8 cellular contexts compared by ENCODE assay signal in the genomic region with DNA sequence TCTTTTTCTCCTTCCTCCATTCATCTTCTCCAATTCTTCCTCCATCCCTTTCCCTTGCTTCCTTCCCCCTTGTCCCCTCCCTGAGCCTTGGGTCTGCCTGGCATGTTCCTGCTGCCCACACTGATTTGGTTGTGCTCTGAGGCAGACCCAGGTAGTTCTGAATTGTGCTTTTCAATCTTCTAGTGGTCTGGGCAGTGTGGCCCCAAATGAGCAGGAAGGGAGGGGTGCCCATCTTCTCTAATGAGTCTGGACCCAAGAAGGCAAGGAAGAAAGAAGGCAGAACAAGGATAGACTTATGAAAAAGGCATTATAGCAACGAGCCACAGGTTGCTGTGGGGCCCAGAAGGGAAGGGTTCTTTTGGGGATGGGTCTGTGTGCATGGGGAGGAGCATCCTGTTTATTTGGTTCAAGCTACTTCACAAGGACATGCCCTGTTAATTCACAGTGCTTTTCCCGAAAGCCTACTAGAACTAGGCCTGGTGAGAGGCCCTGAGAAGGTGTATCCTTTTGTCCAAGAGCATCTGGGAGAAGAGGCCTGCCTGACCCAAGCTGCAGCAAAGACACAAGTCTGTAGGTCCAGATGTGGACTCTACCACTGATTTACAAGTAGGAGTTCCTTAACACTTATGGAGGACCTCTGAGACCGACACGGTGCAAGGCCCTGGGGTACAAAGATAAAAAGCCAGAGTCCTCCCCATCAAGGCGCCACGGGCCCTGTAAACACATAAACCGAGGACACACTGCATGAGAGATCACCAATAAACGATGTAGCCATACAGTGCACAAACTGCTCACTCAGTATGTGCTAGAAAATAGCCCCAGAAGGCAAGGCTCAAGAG. TPM values are rescaled to one million over a fixed set of nuclear protein-coding genes. Genes with fewer than 3 reads are reported as not detected.
DNase-seq lines count a peak whose midpoint lies in the region; ATAC-seq and TF ChIP-seq lines count a peak whose summit lies in the region.

No MANE protein-coding gene starts in this region.

- H3K27ac ChIP-seq in DOHH2 (ENCODE audit: low read depth, low read length) = peak overlapping the region; percentile 62
- H3K27ac ChIP-seq in RWPE1 = peak overlapping the region; percentile 92
- peak overlapping the region; percentile 83 to 89 for H3K27ac ChIP-seq in esophagus (ENCODE audit: low read depth in 2 of 2, low read length in 1 of 2)
- H3K27ac ChIP-seq in trophoblast cell (ENCODE audit: low read depth, low read length) = no peak overlapping the region

- H2AK5ac ChIP-seq in trophoblast cell (ENCODE audit: low read length) = peak overlapping the region; percentile 7

- CTCF ChIA-PET in RWPE1 (lab: Yijun Ruan, JAX) = no interaction called here

- H3K18ac ChIP-seq in trophoblast cell (ENCODE audit: low read length) = no peak overlapping the region

- H3K9ac ChIP-seq in trophoblast cell (ENCODE audit: low read length) = no peak overlapping the region

- H3K9me2 ChIP-seq in DOHH2 (replicated peaks; ENCODE audit: control insufficient read depth, low read length) = no peaks in the 10 kb centered on the region

- H3K27me3 ChIP-seq in DOHH2 (ENCODE audit: control insufficient read depth, low read length) (no peaks in the 10 kb centered on the region), esophagus (ENCODE audit: control insufficient read depth in 1 of 2, insufficient read depth in 2 of 2, low read length in 2 of 2) (no peaks in the 10 kb centered on the region), trophoblast cell (ENCODE audit: insufficient read depth, low read length) (no peaks in the 10 kb centered on the region)

- H4K20me1 ChIP-seq in DOHH2 (ENCODE audit: control insufficient read depth, insufficient read depth, low read depth, low read length) = no peaks in the 10 kb centered on the region

- peaks cover 7% of the 10 kb centered on the region for H3K79me1 ChIP-seq in trophoblast cell (ENCODE audit: low read length)

- no peak overlapping the region for H2BK12ac ChIP-seq in trophoblast cell (ENCODE audit: low read length)

- H3K4me1 ChIP-seq in DOHH2 (ENCODE audit: control insufficient read depth, low read length) (peaks cover 45% of the 10 kb centered on the region), esophagus (ENCODE audit: control insufficient read depth in 2 of 2, insufficient read depth in 2 of 2, low read length in 1 of 2) (peaks cover 0 to 4% of the 10 kb centered on the region in 2 donors), trophoblast cell (ENCODE audit: control insufficient read depth in 1 of 2, insufficient read depth in 2 of 2, low read length in 2 of 2) (peaks cover 4 to 9% of the 10 kb centered on the region in 2 experiments)

- no peak overlapping the region for H3K14ac ChIP-seq in trophoblast cell (ENCODE audit: low read length)

- peaks cover 24% of the 10 kb centered on the region for H3F3A ChIP-seq in DOHH2 (ENCODE audit: control insufficient read depth, insufficient read depth)

- peaks cover 26% of the 10 kb centered on the region for H3K36me3 ChIP-seq in DOHH2 (ENCODE audit: control insufficient read depth, low read length)
- no peaks in the 10 kb centered on the region for H3K36me3 ChIP-seq in esophagus (ENCODE audit: control insufficient read depth in 2 of 2, insufficient read depth in 2 of 2, low read length in 1 of 2)
- no peaks in the 10 kb centered on the region for H3K36me3 ChIP-seq in trophoblast cell (ENCODE audit: control insufficient read depth in 1 of 2, insufficient read depth in 2 of 2, low read length in 2 of 2)

- H4K8ac ChIP-seq in trophoblast cell (ENCODE audit: low read depth, low read length) = peak overlapping the region; percentile 70

- no peak overlapping the region for H4K91ac ChIP-seq in trophoblast cell (ENCODE audit: low read depth, low read length)

- DNase-seq in RWPE1 (ENCODE audit: low spot score) (no peak), trophoblast cell (no peak), NCI-H226 (no peak), SHP77 treated with DMSO at 0.1 percent for 48 hours (lab: John Stamatoyannopoulos, UW) (no peak)

- H3K4ac ChIP-seq in trophoblast cell (ENCODE audit: low read depth, low read length) = no peak overlapping the region

- H3K4me2 ChIP-seq in DOHH2 (ENCODE audit: low read length) (peak overlapping the region; percentile 88), trophoblast cell (ENCODE audit: low read length) (peak overlapping the region; percentile 71)

- H3K4me3 ChIP-seq in DOHH2 (ENCODE audit: low read length) (peak overlapping the region; percentile 87), esophagus (ENCODE audit: low read depth in 1 of 2, low read length in 2 of 2) (peak overlapping the region in 1 of 2 donors; percentile 87), trophoblast cell (ENCODE audit: low read depth, low read length) (peak overlapping the region; percentile 23)

- peak overlapping the region; percentile 27 for H2AFZ ChIP-seq in trophoblast cell (ENCODE audit: insufficient read depth, low read length, poor library complexity)

- POLR2A ChIA-PET in RWPE1 (lab: Yijun Ruan, JAX; ENCODE audit: low non-redundant PET) = interaction anchor here (0.6 kb wide), 1 partner anchor 1177 kb away, joined by 7 read pairs; no protein-coding TSS in a partner anchor

- ATAC-seq in HG03135 (IDR thresholded peaks at IDR 0.05; ENCODE audit: unreplicated experiment) = no peak
- ATAC-seq in HG02759 (IDR thresholded peaks at IDR 0.05; ENCODE audit: unreplicated experiment) = no peak

- H2BK5ac ChIP-seq in trophoblast cell (ENCODE audit: low read depth, low read length, poor library complexity) = no peak overlapping the region

- peaks cover 25% of the 10 kb centered on the region for H3K79me2 ChIP-seq in DOHH2 (ENCODE audit: control insufficient read depth, low read length)
- peaks cover 3% of the 10 kb centered on the region for H3K79me2 ChIP-seq in trophoblast cell (ENCODE audit: control insufficient read depth, insufficient read depth, low read length, poor library complexity)

- WGBS in esophagus, 2 donors = 45 to 53% methylated on average over 8 of the region's 8 CpGs
- no CpG with 5 or more reads among the region's 8 CpGs for WGBS in trophoblast cell (ENCODE audit: extremely low coverage, insufficient coverage, insufficient read length)

- no peak overlapping the region for H2BK120ac ChIP-seq in trophoblast cell (ENCODE audit: insufficient read depth, low read length, poor library complexity)

- H3K23ac ChIP-seq in trophoblast cell (ENCODE audit: low read length) = peak overlapping the region; percentile 10

- no peaks in the 10 kb centered on the region for H3K9me3 ChIP-seq in DOHH2 (ENCODE audit: control insufficient read depth, insufficient read depth, low read length)
- no peaks in the 10 kb centered on the region for H3K9me3 ChIP-seq in esophagus (ENCODE audit: control insufficient read depth in 2 of 2, insufficient read depth in 1 of 2, low read depth in 1 of 2, low read length in 1 of 2)
- no peaks in the 10 kb centered on the region for H3K9me3 ChIP-seq in trophoblast cell (ENCODE audit: insufficient read depth, low read depth, low read length)

- H4K12ac ChIP-seq in trophoblast cell (ENCODE audit: low read depth, low read length) = peak overlapping the region; percentile 0

- TF ChIP-seq CTCF in DOHH2 (IDR thresholded peaks at IDR 0.05; ENCODE audit: low read depth, low read length, poor library complexity, severe bottlenecking) (no peak), RWPE1 (conservative IDR thresholded peaks at IDR 0.05; ENCODE audit: low read depth) (no peak)

RNA-seq across cellular contexts. Expression of a gene that starts 1.2 kb away (rescaled TPM):
- 10 to 100 TPM; 16.2 to 30.3 TPM for polyA plus RNA-seq in esophagus
- polyA plus RNA-seq in trophoblast cell (2013) = 5.4 and 5.5 TPM in 2 replicates

RNA-seq across cellular contexts. Expression of a gene that starts 35.6 kb away (rescaled TPM):
- polyA plus RNA-seq in esophagus = under 1 TPM; 0.01 to 0.04 TPM
- polyA plus RNA-seq in trophoblast cell (2013) = 0.01 TPM in 1 of 2 replicates, not detected in the other
